15 cellular contexts compared by ENCODE assay signal in genomic region chr10:52423369-52423768, GRCh38.
"Had no signal": no experiment of that assay in that cellular context is flagged by ENCODE, and none has a peak within 500 bp of the region (broad histone marks: within the 10 kb centered on the region; RNA-seq: fewer than 3 reads in every experiment).

No MANE protein-coding gene starts in this region.

- H3K27me3 ChIP-seq: esophagus muscularis mucosa, heart left ventricle had no signal

- H3K4me3 ChIP-seq: esophagus muscularis mucosa, heart left ventricle had no signal

- DNase-seq: activated CD4-positive, alpha-beta T cell treated with anti-CD3 and anti-CD28 coated beads for 36 hours; activated CD8-positive, alpha-beta memory T cell treated with anti-CD3 and anti-CD28 coated beads, Interleukin-2, amount 50 U/mL, for 48 hours; activated CD8-positive, alpha-beta T cell treated with anti-CD3 and anti-CD28 coated beads for 36 hours; activated naive CD4-positive, alpha-beta T cell; cerebellar nuclear complex; foreskin melanocyte; heart left ventricle; nucleus accumbens; stimulated activated CD4-positive, alpha-beta T cell treated with anti-CD3 and anti-CD28 coated beads, Interleukin-2, amount 100 ng/mL, for 24 hours; stimulated activated naive CD4-positive, alpha-beta T cell; T-cell; WERI-Rb-1 had no signal

- H3K4me1 ChIP-seq: esophagus muscularis mucosa, heart left ventricle had no signal

- H3K9me3 ChIP-seq: esophagus muscularis mucosa, heart left ventricle had no signal

- H3K36me3 ChIP-seq: esophagus muscularis mucosa, heart left ventricle, WERI-Rb-1 had no signal

- ATAC-seq: activated CD4-positive, alpha-beta T cell treated with anti-CD3 and anti-CD28 coated beads for 36 hours; activated CD8-positive, alpha-beta T cell treated with anti-CD3 and anti-CD28 coated beads for 36 hours; heart left ventricle; natural killer cell treated with Interleukin-12 subunit alpha and Interleukin-12 subunit beta and Interleukin-15 and Interleukin-18, amount 100 ng/mL, for 72 hours; sciatic nerve; T-cell had no signal

- H3K27ac ChIP-seq: esophagus muscularis mucosa, heart left ventricle, WERI-Rb-1 had no signal
